1 cellular context compared by ENCODE assay signal in the genomic region with DNA sequence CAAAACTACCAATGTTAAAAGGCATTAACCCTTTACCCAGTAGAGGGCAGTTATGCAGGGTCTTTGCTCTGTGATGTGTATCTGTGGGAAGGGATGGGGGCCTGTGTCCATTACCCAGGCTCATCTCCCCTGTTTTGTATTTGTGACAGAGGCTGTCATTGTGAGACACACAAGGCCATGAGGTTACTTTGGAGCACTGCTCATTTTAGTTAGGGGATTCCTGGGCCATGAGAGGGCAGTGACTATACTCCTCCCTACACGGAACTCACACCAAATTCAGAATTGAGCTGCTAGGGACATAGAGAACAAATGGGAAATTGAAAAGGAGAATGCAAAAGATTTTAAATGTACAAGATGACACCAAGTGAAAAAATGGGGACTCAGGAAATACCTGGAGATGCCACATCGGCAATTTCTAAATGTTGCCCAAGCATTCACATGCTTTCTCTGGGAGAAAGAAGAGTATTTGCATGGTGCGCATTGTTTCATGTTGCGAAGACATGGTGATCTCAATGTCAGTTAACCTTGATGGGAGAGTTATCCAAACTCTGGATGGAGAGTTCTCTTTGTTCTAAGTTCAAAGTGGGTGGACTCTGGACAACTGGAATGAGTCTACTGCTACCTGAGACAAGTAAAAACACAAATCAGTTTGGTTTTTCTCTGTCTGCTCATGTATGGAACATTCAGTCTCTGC.
TF ChIP-seq lines count a peak whose summit lies in the region.

No MANE protein-coding gene starts in this region.

TF ChIP-seq in HepG2, 621 proteins besides CTCF, POLR2A, EP300 and RAD21 (continued from another document and continues in another):
- TF ChIP-seq ATF4 (CRISPR knock-in tag; IDR thresholded peaks at IDR 0.05) (no peak), ZNF678 (CRISPR knock-in tag; IDR thresholded peaks at IDR 0.05) (no peak), ZNF180 (CRISPR knock-in tag; IDR thresholded peaks at IDR 0.05; ENCODE audit: borderline replicate concordance, low read depth) (no peak), CEBPB (IDR thresholded peaks at IDR 0.05; ENCODE audit: borderline replicate concordance, low read depth, low read length) (peak; percentile 66; the same call in 1 of the 2 replicates), GATAD1 (CRISPR knock-in tag; IDR thresholded peaks at IDR 0.05) (no peak), ZNF670 (CRISPR knock-in tag; IDR thresholded peaks at IDR 0.05; ENCODE audit: borderline replicate concordance) (no peak), BCL6 (CRISPR knock-in tag; IDR thresholded peaks at IDR 0.05) (peak; percentile 57), HMG20B (CRISPR knock-in tag; conservative IDR thresholded peaks at IDR 0.05) (peak; percentile 56; the same call in 1 of the 2 replicates), ZNF543 (CRISPR knock-in tag; IDR thresholded peaks at IDR 0.05) (no peak), SAP130 (CRISPR knock-in tag; IDR thresholded peaks at IDR 0.05; ENCODE audit: low read depth) (peak; percentile 56), ELF1 (CRISPR knock-in tag; IDR thresholded peaks at IDR 0.05) (0 out of 2 replicates have a peak, but pooled peaks have one; percentile 21), ZNF460 (CRISPR knock-in tag; IDR thresholded peaks at IDR 0.05; ENCODE audit: borderline replicate concordance) (no peak), UBTF (CRISPR knock-in tag; IDR thresholded peaks at IDR 0.05) (no peak), PHB2 (IDR thresholded peaks at IDR 0.05; ENCODE audit: partially characterized antibody) (no peak), NR2F1 (CRISPR knock-in tag; IDR thresholded peaks at IDR 0.05) (0 out of 4 replicates have a peak, but pooled peaks of 1 of the 2 experiments have one; percentile 20), THAP9 (CRISPR knock-in tag; IDR thresholded peaks at IDR 0.05; ENCODE audit: borderline replicate concordance) (no peak), MXI1 (IDR thresholded peaks at IDR 0.05; ENCODE audit: borderline replicate concordance, low read depth, low read length) (peak; percentile 22; the same call in 1 of the 3 replicates), ZNF598 (CRISPR knock-in tag; IDR thresholded peaks at IDR 0.05; ENCODE audit: borderline replicate concordance) (no peak), NFYC (CRISPR knock-in tag; IDR thresholded peaks at IDR 0.05) (no peak), NR2F6 (IDR thresholded peaks at IDR 0.05) (peak; percentile 25; the same call in 1 of the 2 replicates), NR2F6 (CRISPR knock-in tag; IDR thresholded peaks at IDR 0.05) (0 out of 2 replicates have a peak, but pooled peaks have one; percentile 19), HDAC1 (CRISPR knock-in tag; IDR thresholded peaks at IDR 0.05) (0 out of 2 replicates have a peak, but pooled peaks have one; percentile 23), DPF2 (CRISPR knock-in tag; IDR thresholded peaks at IDR 0.05; ENCODE audit: borderline replicate concordance, low read depth) (no peak), ZNF430 (CRISPR knock-in tag; IDR thresholded peaks at IDR 0.05) (no peak), MYPOP (CRISPR knock-in tag; IDR thresholded peaks at IDR 0.05) (no peak), ZMYM2 (CRISPR knock-in tag; IDR thresholded peaks at IDR 0.05) (no peak), MAFF (IDR thresholded peaks at IDR 0.05; ENCODE audit: low read depth, low read length) (peak; percentile 84), SOX6 (IDR thresholded peaks at IDR 0.05) (no peak), SOX6 (CRISPR knock-in tag; IDR thresholded peaks at IDR 0.05) (peak; percentile 93), NFE2L1 (CRISPR knock-in tag; IDR thresholded peaks at IDR 0.05; ENCODE audit: borderline replicate concordance) (no peak), ZNF20 (CRISPR knock-in tag; IDR thresholded peaks at IDR 0.05) (no peak), ZNF136 (CRISPR knock-in tag; IDR thresholded peaks at IDR 0.05; ENCODE audit: low read depth) (no peak)
- TF ChIP-seq, protein P1, sequence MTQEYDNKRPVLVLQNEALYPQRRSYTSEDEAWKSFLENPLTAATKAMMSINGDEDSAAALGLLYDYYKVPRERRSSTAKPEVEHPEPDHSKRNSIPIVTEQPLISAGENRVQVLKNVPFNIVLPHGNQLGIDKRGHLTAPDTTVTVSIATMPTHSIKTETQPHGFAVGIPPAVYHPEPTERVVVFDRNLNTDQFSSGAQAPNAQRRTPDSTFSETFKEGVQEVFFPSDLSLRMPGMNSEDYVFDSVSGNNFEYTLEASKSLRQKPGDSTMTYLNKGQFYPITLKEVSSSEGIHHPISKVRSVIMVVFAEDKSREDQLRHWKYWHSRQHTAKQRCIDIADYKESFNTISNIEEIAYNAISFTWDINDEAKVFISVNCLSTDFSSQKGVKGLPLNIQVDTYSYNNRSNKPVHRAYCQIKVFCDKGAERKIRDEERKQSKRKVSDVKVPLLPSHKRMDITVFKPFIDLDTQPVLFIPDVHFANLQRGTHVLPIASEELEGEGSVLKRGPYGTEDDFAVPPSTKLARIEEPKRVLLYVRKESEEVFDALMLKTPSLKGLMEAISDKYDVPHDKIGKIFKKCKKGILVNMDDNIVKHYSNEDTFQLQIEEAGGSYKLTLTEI (CRISPR knock-in tag; conservative IDR thresholded peaks at IDR 0.05), result no peak
- TF ChIP-seq, protein P2, sequence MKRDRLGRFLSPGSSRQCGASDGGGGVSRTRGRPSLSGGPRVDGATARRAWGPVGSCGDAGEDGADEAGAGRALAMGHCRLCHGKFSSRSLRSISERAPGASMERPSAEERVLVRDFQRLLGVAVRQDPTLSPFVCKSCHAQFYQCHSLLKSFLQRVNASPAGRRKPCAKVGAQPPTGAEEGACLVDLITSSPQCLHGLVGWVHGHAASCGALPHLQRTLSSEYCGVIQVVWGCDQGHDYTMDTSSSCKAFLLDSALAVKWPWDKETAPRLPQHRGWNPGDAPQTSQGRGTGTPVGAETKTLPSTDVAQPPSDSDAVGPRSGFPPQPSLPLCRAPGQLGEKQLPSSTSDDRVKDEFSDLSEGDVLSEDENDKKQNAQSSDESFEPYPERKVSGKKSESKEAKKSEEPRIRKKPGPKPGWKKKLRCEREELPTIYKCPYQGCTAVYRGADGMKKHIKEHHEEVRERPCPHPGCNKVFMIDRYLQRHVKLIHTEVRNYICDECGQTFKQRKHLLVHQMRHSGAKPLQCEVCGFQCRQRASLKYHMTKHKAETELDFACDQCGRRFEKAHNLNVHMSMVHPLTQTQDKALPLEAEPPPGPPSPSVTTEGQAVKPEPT (CRISPR knock-in tag; IDR thresholded peaks at IDR 0.05; ENCODE audit: low read depth), result no peak
- TF ChIP-seq, protein P3, sequence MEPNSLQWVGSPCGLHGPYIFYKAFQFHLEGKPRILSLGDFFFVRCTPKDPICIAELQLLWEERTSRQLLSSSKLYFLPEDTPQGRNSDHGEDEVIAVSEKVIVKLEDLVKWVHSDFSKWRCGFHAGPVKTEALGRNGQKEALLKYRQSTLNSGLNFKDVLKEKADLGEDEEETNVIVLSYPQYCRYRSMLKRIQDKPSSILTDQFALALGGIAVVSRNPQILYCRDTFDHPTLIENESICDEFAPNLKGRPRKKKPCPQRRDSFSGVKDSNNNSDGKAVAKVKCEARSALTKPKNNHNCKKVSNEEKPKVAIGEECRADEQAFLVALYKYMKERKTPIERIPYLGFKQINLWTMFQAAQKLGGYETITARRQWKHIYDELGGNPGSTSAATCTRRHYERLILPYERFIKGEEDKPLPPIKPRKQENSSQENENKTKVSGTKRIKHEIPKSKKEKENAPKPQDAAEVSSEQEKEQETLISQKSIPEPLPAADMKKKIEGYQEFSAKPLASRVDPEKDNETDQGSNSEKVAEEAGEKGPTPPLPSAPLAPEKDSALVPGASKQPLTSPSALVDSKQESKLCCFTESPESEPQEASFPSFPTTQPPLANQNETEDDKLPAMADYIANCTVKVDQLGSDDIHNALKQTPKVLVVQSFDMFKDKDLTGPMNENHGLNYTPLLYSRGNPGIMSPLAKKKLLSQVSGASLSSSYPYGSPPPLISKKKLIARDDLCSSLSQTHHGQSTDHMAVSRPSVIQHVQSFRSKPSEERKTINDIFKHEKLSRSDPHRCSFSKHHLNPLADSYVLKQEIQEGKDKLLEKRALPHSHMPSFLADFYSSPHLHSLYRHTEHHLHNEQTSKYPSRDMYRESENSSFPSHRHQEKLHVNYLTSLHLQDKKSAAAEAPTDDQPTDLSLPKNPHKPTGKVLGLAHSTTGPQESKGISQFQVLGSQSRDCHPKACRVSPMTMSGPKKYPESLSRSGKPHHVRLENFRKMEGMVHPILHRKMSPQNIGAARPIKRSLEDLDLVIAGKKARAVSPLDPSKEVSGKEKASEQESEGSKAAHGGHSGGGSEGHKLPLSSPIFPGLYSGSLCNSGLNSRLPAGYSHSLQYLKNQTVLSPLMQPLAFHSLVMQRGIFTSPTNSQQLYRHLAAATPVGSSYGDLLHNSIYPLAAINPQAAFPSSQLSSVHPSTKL (CRISPR knock-in tag; IDR thresholded peaks at IDR 0.05), result peak; percentile 77
- TF ChIP-seq, protein P4, sequence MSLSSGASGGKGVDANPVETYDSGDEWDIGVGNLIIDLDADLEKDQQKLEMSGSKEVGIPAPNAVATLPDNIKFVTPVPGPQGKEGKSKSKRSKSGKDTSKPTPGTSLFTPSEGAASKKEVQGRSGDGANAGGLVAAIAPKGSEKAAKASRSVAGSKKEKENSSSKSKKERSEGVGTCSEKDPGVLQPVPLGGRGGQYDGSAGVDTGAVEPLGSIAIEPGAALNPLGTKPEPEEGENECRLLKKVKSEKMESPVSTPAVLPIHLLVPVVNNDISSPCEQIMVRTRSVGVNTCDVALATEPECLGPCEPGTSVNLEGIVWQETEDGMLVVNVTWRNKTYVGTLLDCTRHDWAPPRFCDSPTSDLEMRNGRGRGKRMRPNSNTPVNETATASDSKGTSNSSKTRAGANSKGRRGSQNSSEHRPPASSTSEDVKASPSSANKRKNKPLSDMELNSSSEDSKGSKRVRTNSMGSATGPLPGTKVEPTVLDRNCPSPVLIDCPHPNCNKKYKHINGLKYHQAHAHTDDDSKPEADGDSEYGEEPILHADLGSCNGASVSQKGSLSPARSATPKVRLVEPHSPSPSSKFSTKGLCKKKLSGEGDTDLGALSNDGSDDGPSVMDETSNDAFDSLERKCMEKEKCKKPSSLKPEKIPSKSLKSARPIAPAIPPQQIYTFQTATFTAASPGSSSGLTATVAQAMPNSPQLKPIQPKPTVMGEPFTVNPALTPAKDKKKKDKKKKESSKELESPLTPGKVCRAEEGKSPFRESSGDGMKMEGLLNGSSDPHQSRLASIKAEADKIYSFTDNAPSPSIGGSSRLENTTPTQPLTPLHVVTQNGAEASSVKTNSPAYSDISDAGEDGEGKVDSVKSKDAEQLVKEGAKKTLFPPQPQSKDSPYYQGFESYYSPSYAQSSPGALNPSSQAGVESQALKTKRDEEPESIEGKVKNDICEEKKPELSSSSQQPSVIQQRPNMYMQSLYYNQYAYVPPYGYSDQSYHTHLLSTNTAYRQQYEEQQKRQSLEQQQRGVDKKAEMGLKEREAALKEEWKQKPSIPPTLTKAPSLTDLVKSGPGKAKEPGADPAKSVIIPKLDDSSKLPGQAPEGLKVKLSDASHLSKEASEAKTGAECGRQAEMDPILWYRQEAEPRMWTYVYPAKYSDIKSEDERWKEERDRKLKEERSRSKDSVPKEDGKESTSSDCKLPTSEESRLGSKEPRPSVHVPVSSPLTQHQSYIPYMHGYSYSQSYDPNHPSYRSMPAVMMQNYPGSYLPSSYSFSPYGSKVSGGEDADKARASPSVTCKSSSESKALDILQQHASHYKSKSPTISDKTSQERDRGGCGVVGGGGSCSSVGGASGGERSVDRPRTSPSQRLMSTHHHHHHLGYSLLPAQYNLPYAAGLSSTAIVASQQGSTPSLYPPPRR (CRISPR knock-in tag; IDR thresholded peaks at IDR 0.05; ENCODE audit: borderline replicate concordance), result no peak; the same call in 1 of the 2 replicates
